ENCODE assay signal across 1 cellular context in the genomic region with DNA sequence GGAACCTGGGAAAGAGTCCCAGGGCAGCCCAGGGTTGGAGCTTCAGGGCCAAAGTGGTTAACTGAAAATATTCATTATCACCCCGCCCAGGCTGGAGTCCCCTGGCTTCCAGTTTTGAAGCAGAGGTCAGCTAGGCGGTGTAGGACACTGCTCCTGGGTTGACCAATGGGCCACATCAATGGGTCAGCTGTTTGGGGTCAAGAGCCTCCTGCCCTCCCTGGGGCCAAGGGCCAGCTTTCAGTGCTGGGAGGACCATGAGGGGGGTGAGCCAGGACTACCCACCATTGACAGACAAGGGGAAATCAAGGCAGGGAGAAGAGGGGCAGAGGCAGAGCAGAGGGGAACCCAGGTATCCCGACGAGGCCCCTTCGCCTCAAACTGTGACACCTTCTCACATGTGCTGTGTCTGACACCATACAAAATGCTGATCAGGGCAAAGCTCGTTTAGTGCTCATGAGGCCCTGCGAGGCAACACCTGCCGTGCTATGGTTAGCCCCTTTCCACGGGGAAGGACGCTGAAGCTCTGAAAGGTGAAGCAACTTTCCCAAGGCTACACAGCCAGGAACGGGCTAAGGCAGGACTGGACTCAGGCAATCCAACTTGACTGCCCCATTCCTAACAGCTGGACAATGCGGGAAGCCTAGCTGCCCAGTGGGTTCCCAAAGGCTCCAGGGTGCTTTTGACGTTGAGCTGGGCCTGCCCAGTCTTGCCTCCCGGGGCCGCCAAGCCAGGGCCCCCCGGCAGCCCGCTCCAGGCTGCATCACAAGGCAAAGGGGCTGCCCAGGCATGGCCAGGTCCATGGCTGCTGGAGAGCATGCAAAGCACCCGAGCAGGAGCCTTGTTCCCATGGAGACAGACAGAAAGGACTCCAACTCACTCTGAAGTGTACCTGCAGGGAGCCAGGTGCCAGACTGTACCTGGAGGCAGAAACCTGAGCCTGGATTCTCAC.
TF ChIP-seq lines count a peak whose summit lies in the region.

No MANE protein-coding gene starts in this region.

TF ChIP-seq in K562, 482 proteins besides CTCF, POLR2A, EP300 and RAD21:
- TF ChIP-seq RFX1 (IDR thresholded peaks at IDR 0.05) = 0 out of 2 replicates have a peak, but pooled peaks have one; percentile 16
- TF ChIP-seq, protein P1, sequence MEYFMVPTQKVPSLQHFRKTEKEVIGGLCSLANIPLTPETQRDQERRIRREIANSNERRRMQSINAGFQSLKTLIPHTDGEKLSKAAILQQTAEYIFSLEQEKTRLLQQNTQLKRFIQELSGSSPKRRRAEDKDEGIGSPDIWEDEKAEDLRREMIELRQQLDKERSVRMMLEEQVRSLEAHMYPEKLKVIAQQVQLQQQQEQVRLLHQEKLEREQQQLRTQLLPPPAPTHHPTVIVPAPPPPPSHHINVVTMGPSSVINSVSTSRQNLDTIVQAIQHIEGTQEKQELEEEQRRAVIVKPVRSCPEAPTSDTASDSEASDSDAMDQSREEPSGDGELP (CRISPR knock-in tag; IDR thresholded peaks at IDR 0.05; ENCODE audit: borderline replicate concordance) = peak; percentile 17; the same call in 1 of the 2 replicates
- TF ChIP-seq SMAD1 (IDR thresholded peaks at IDR 0.05; ENCODE audit: low read depth, low read length, partially characterized antibody) = no peak
